ENCODE assay signal across 8 cellular contexts in the genomic region with DNA sequence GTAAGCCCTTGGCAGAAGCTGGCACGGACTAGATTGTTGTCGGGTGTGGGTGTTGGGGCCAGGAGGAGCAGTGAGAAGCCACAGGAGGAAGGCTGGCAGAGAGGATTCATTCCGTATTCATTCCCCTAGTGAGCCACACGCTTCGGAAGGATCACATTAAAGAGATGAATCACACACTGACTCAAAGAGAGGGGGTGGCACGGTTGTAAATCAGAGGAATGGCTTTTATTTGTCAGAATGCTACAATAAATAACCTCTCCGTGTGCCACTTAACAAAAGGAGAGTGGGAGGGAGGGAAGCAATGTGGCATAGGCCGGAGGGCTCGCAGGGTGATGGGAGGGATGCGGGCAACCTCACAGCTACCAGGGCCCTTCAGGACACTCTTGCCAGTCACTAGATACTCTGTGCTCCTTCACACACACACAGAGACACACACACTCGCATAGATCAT.
DNase-seq lines count a peak whose midpoint lies in the region; ATAC-seq and TF ChIP-seq lines count a peak whose summit lies in the region.
"Had no signal": no experiment of that assay in that cellular context is flagged by ENCODE, and none has a peak within 500 bp of the region (broad histone marks: within the 10 kb centered on the region; RNA-seq: fewer than 3 reads in every experiment).

No MANE protein-coding gene starts in this region.

- H3K27ac Mint-ChIP-seq in HFFc6 = peak overlapping the region; percentile 86
- H3K27ac Mint-ChIP-seq in naive thymus-derived CD8-positive, alpha-beta T cell = peak overlapping the region in 2 of 10 donors; percentile 43 to 69
- H3K27ac Mint-ChIP-seq: nephron had no signal

- peak overlapping the region; percentile 75 for H3K4me3 Mint-ChIP-seq in HFFc6
- peak overlapping the region in 2 of 10 donors; percentile 13 to 26 for H3K4me3 Mint-ChIP-seq in naive thymus-derived CD8-positive, alpha-beta T cell
- H3K4me3 Mint-ChIP-seq: nephron had no signal

- TF ChIP-seq CTCF in HFFc6 (IDR thresholded peaks at IDR 0.05) (no peak), fibroblast of pulmonary artery (IDR thresholded peaks at IDR 0.05; ENCODE audit: low read length, missing control alignments) (no peak)

- H3K36me3 Mint-ChIP-seq in HFFc6 (ENCODE audit: low read depth) = no peaks in the 10 kb centered on the region
- peaks cover 0 to 12% (median 6%) of the 10 kb centered on the region in 3 donors for H3K36me3 Mint-ChIP-seq in naive thymus-derived CD8-positive, alpha-beta T cell

- peaks cover 49% of the 10 kb centered on the region for H3K4me1 Mint-ChIP-seq in HFFc6 (ENCODE audit: low read depth)
- peaks cover 5 to 33% (median 16%) of the 10 kb centered on the region in 4 donors for H3K4me1 Mint-ChIP-seq in naive thymus-derived CD8-positive, alpha-beta T cell

- POLR2A ChIA-PET in naive thymus-derived CD8-positive, alpha-beta T cell (lab: Charles Lee) = interaction anchor here (0.6 kb wide), 1 partner anchor 33 kb away, joined by 3 read pairs; no protein-coding TSS in a partner anchor

- H3K9me3 Mint-ChIP-seq in HFFc6 = no peaks in the 10 kb centered on the region
- H3K9me3 Mint-ChIP-seq in naive thymus-derived CD8-positive, alpha-beta T cell = peaks cover 0 to 19% (median 8%) of the 10 kb centered on the region in 9 donors
- H3K9me3 Mint-ChIP-seq: nephron had no signal

- H3K27me3 Mint-ChIP-seq in HFFc6 (ENCODE audit: insufficient read depth) = peaks cover 2% of the 10 kb centered on the region; the same call in 1 of the 2 replicates
- H3K27me3 Mint-ChIP-seq in naive thymus-derived CD8-positive, alpha-beta T cell = no peaks in the 10 kb centered on the region

- no peak for ATAC-seq in naive thymus-derived CD8-positive, alpha-beta T cell
- ATAC-seq in GM21737 (IDR thresholded peaks at IDR 0.05; ENCODE audit: unreplicated experiment) = no peak
- no peak for ATAC-seq in GM18502 (IDR thresholded peaks at IDR 0.05; ENCODE audit: poor library complexity, unreplicated experiment)

- no peak overlapping the region for H3K4me3 ChIP-seq in fibroblast of pulmonary artery (replicated peaks; ENCODE audit: low read depth, low read length)

- DNase-seq in HFFc6 (peak; percentile 92), SW480 (ENCODE audit: low spot score) (peak; percentile 98), fibroblast of pulmonary artery (ENCODE audit: low read depth) (peak; percentile 56)
- DNase-seq in stimulated activated CD4-positive, alpha-beta T cell treated with anti-CD3 and anti-CD28 coated beads, Interleukin-4, amount 100 ng/mL, for 1 hour = peak; percentile 44
- no peak for DNase-seq in naive thymus-derived CD8-positive, alpha-beta T cell

Comparison
In these comparisons a context has a peak if more than half of its experiments do, and no peak if none do; other contexts are left out.
1. DNase-seq: peak in HFFc6 (single experiment), SW480 (single experiment), fibroblast of pulmonary artery (single experiment) and stimulated activated CD4-positive, alpha-beta T cell treated with anti-CD3 and anti-CD28 coated beads, Interleukin-4, amount 100 ng/mL, for 1 hour (single experiment); none in naive thymus-derived CD8-positive, alpha-beta T cell (0 of 10).